In genomic region chr6:28981833-28982475, GRCh38 we compare ENCODE assay signal across 1 cellular context.
TF ChIP-seq lines count a peak whose summit lies in the region.

No MANE protein-coding gene starts in this region.

TF ChIP-seq in K562, 482 proteins besides CTCF, POLR2A, EP300 and RAD21 (continued from another document and continues in another):
- TF ChIP-seq NRF1 (conservative IDR thresholded peaks at IDR 0.05 in 1 of 2, IDR thresholded peaks at IDR 0.05 in 1 of 2) (peak; percentile 36 to 45; a peak in 1 of 4 replicates), EP400 (IDR thresholded peaks at IDR 0.05) (peak; percentile 65), ZNF24 (IDR thresholded peaks at IDR 0.05) (peak; percentile 79), RBBP5 (IDR thresholded peaks at IDR 0.05; ENCODE audit: borderline replicate concordance, insufficient read depth, low read length, poor library complexity, severe bottlenecking) (peak; percentile 52), ZFX (CRISPR knock-in tag; IDR thresholded peaks at IDR 0.05) (no peak; the same call in 1 of the 2 replicates), GTF2B (IDR thresholded peaks at IDR 0.05; ENCODE audit: extremely low read depth, insufficient read length) (no peak), DPF2 (IDR thresholded peaks at IDR 0.05) (peak; percentile 7; the same call in 1 of the 2 replicates), ZNF124 (CRISPR knock-in tag; IDR thresholded peaks at IDR 0.05) (no peak), ZBTB1 (CRISPR knock-in tag; IDR thresholded peaks at IDR 0.05; ENCODE audit: borderline replicate concordance, low read depth) (no peak), NCOA2 (IDR thresholded peaks at IDR 0.05; ENCODE audit: partially characterized antibody in 2 of 2) (peak in 1 of 2 experiments; percentile 90), GABPA (tag; conservative IDR thresholded peaks at IDR 0.05; ENCODE audit: low read depth) (peak; percentile 41; the same call in 1 of the 2 replicates), NCOA6 (IDR thresholded peaks at IDR 0.05) (no peak), E4F1 (CRISPR knock-in tag; IDR thresholded peaks at IDR 0.05; ENCODE audit: borderline replicate concordance) (no peak), KDM2B (CRISPR knock-in tag; IDR thresholded peaks at IDR 0.05) (0 out of 2 replicates have a peak, but pooled peaks have one; percentile 41), RBM22 (IDR thresholded peaks at IDR 0.05; ENCODE audit: low read depth, low read length, poor library complexity, severe bottlenecking) (peak; percentile 69), TRIM24 (IDR thresholded peaks at IDR 0.05) (peak in 1 of 2 experiments; percentile 68; a peak in 1 of 4 replicates), SPI1 (IDR thresholded peaks at IDR 0.05; ENCODE audit: borderline replicate concordance, low read depth, low read length) (peak; percentile 35), CREB1 (IDR thresholded peaks at IDR 0.05) (peak; percentile 51; the same call in 1 of the 2 replicates), CREB1 (CRISPR knock-in tag; IDR thresholded peaks at IDR 0.05) (peak; percentile 66), NFIX (CRISPR knock-in tag; IDR thresholded peaks at IDR 0.05; ENCODE audit: low read depth) (no peak), KHSRP (IDR thresholded peaks at IDR 0.05) (no peak; the same call in 1 of the 2 replicates), NFXL1 (CRISPR knock-in tag; IDR thresholded peaks at IDR 0.05) (no peak), SOX6 (IDR thresholded peaks at IDR 0.05) (peak; percentile 66; the same call in 1 of the 2 replicates), POLR2H (tag; IDR thresholded peaks at IDR 0.05; ENCODE audit: low read depth) (peak; percentile 100), NCOA1 (IDR thresholded peaks at IDR 0.05; ENCODE audit: low read depth) (no peak), ZNF778 (CRISPR knock-in tag; IDR thresholded peaks at IDR 0.05) (no peak), MAFK (IDR thresholded peaks at IDR 0.05; ENCODE audit: low read length) (peak; percentile 84), ZNF140 (CRISPR knock-in tag; IDR thresholded peaks at IDR 0.05) (0 out of 2 replicates have a peak, but pooled peaks have one; percentile 41), SIN3A (IDR thresholded peaks at IDR 0.05; ENCODE audit: borderline replicate concordance in 2 of 2, control insufficient read depth in 1 of 2, low read depth in 2 of 2, low read length in 2 of 2) (peak in 1 of 2 experiments; percentile 26; a peak in 1 of 4 replicates), ASH1L (IDR thresholded peaks at IDR 0.05; ENCODE audit: borderline replicate concordance, low read depth, partially characterized antibody) (no peak), PRMT5 (CRISPR knock-in tag; IDR thresholded peaks at IDR 0.05) (no peak), KAT7 (CRISPR knock-in tag; IDR thresholded peaks at IDR 0.05; ENCODE audit: borderline replicate concordance) (peak; percentile 19; the same call in 1 of the 2 replicates), THAP7 (CRISPR knock-in tag; IDR thresholded peaks at IDR 0.05) (no peak), SLC30A9 (CRISPR knock-in tag; IDR thresholded peaks at IDR 0.05) (no peak), MBD2 (IDR thresholded peaks at IDR 0.05; ENCODE audit: borderline replicate concordance, low read depth) (no peak), ILK (tag; IDR thresholded peaks at IDR 0.05; ENCODE audit: borderline replicate concordance, low read depth) (no peak), CEBPG (CRISPR knock-in tag; IDR thresholded peaks at IDR 0.05) (no peak), CEBPG (tag; conservative IDR thresholded peaks at IDR 0.05 in 1 of 2, IDR thresholded peaks at IDR 0.05 in 1 of 2) (no peak), ZNF717 (CRISPR knock-in tag; IDR thresholded peaks at IDR 0.05) (no peak), ZNF518B (CRISPR knock-in tag; IDR thresholded peaks at IDR 0.05) (no peak), ZBTB49 (CRISPR knock-in tag; IDR thresholded peaks at IDR 0.05; ENCODE audit: borderline replicate concordance) (no peak), SAP30 (IDR thresholded peaks at IDR 0.05; ENCODE audit: borderline replicate concordance, insufficient read depth, low read depth, low read length, poor library complexity, severe bottlenecking) (no peak), CUX1 (CRISPR knock-in tag; IDR thresholded peaks at IDR 0.05) (no peak)
- TF ChIP-seq, protein P1, sequence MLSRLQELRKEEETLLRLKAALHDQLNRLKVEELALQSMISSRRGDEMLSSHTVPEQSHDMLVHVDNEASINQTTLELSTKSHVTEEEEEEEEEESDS (CRISPR knock-in tag; IDR thresholded peaks at IDR 0.05) = no peak
- TF ChIP-seq, protein P2, sequence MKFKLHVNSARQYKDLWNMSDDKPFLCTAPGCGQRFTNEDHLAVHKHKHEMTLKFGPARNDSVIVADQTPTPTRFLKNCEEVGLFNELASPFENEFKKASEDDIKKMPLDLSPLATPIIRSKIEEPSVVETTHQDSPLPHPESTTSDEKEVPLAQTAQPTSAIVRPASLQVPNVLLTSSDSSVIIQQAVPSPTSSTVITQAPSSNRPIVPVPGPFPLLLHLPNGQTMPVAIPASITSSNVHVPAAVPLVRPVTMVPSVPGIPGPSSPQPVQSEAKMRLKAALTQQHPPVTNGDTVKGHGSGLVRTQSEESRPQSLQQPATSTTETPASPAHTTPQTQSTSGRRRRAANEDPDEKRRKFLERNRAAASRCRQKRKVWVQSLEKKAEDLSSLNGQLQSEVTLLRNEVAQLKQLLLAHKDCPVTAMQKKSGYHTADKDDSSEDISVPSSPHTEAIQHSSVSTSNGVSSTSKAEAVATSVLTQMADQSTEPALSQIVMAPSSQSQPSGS (CRISPR knock-in tag; IDR thresholded peaks at IDR 0.05) = no peak
- TF ChIP-seq, protein P3, sequence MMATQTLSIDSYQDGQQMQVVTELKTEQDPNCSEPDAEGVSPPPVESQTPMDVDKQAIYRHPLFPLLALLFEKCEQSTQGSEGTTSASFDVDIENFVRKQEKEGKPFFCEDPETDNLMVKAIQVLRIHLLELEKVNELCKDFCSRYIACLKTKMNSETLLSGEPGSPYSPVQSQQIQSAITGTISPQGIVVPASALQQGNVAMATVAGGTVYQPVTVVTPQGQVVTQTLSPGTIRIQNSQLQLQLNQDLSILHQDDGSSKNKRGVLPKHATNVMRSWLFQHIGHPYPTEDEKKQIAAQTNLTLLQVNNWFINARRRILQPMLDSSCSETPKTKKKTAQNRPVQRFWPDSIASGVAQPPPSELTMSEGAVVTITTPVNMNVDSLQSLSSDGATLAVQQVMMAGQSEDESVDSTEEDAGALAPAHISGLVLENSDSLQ (IDR thresholded peaks at IDR 0.05) = peak; percentile 63
- TF ChIP-seq, protein P4, sequence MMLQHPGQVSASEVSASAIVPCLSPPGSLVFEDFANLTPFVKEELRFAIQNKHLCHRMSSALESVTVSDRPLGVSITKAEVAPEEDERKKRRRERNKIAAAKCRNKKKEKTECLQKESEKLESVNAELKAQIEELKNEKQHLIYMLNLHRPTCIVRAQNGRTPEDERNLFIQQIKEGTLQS (IDR thresholded peaks at IDR 0.05) = peak; percentile 22; the same call in 1 of the 2 replicates
- TF ChIP-seq, protein P4 (CRISPR knock-in tag; conservative IDR thresholded peaks at IDR 0.05) = peak; percentile 29; the same call in 1 of the 2 replicates
